In the genomic region with DNA sequence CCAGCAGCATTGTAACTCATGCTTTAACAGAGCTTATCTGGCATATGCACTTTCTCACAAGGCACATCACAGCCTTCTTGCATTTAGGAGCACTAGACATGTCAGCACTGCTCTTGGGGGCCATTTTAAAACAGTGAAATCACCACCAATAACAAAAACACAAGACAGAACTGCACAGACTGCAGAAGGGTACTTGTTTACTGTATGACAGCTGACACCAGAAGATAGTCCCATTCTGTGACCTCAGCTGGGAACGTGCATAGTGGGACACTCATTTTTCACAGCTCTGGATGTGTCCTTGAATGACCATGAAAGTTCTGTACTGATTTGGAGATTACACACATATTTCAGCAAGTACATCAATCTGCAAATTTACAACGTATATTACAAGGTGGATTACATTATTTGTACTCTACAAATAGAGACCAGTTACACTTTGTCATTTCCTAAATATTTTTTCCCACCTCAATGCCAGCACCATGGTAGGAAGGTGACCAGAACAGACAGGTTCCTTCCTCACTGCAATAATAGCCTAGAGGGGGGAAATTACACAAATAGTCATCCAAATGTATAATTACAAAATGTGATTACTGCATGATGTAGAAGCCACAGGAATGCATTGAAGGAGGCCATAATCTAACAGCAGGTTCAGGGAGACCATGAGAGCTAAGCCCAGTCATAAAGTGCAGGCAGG, we compare ENCODE assay signal across 1 cellular context.
TF ChIP-seq lines count a peak whose summit lies in the region.

No MANE protein-coding gene starts in this region.

TF ChIP-seq in SK-N-SH treated with all-trans-retinoic acid at 6 μM for 48 hours, 23 proteins besides CTCF, POLR2A, EP300 and RAD21 (continued from another document):
- TF ChIP-seq ZNF565 (CRISPR knock-in tag; conservative IDR thresholded peaks at IDR 0.05; ENCODE audit: low read depth) (no peak), TOX (CRISPR knock-in tag; IDR thresholded peaks at IDR 0.05; ENCODE audit: borderline replicate concordance) (no peak), ZNF70 (CRISPR knock-in tag; IDR thresholded peaks at IDR 0.05) (no peak), CSDC2 (CRISPR knock-in tag; IDR thresholded peaks at IDR 0.05) (no peak), GLIS3 (CRISPR knock-in tag; IDR thresholded peaks at IDR 0.05) (no peak), ARNTL (CRISPR knock-in tag; IDR thresholded peaks at IDR 0.05; ENCODE audit: borderline replicate concordance, low read depth) (no peak)
